In the genomic region with DNA sequence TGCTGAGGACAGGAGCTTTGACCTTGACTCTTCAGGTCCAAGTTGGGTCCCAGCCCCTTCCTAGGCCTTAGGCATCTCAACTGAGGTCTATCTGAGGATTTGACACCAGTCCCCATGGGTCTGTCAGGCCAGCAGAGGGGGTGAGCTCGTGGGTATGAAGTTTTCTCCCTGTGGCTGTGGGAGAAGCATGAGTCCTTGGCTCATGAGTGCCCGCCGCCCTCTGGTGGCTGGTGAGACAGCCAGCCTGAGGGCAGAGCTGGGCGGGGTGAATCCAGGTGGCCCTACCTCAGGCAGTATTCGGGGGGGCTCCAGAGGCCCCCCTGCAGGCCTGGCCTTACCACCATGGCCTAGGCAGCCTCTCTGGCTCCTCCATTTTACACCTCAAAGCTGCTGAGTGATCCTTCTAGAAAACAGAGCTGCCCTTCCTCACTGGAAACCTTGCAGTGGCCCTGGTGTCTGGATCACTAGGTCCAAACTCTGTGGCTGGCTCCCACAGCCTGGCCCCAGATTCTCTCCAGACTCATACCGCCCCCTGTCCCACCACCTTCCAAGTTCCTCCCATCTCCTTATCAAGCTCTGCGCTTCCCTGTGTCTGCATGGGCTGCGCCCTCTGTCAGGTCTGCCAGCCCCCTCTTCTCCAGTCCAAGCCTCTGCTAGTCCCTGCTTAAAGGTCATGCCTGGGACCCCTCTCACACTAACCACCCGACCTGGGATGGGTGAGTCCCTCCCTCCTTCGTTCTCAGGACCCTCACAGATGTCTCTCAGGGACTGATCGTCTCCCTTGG, we compare ENCODE assay signal across 1 cellular context.
TF ChIP-seq lines count a peak whose summit lies in the region.

No MANE protein-coding gene starts in this region.

TF ChIP-seq in HEK293, 187 proteins besides CTCF, POLR2A, EP300 and RAD21 (continued from another document):
- TF ChIP-seq, protein P1, sequence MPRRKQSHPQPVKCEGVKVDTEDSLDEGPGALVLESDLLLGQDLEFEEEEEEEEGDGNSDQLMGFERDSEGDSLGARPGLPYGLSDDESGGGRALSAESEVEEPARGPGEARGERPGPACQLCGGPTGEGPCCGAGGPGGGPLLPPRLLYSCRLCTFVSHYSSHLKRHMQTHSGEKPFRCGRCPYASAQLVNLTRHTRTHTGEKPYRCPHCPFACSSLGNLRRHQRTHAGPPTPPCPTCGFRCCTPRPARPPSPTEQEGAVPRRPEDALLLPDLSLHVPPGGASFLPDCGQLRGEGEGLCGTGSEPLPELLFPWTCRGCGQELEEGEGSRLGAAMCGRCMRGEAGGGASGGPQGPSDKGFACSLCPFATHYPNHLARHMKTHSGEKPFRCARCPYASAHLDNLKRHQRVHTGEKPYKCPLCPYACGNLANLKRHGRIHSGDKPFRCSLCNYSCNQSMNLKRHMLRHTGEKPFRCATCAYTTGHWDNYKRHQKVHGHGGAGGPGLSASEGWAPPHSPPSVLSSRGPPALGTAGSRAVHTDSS (tag by site-specific recombination; IDR thresholded peaks at IDR 0.05): no peak
- 0 out of 2 replicates have a peak, but pooled peaks have one; percentile 57 for TF ChIP-seq ZNF660 (tag by site-specific recombination; IDR thresholded peaks at IDR 0.05)
